In genomic region chr19:43555185-43555770, GRCh38 we compare ENCODE assay signal across 8 cellular contexts.
DNase-seq lines count a peak whose midpoint lies in the region; ATAC-seq and TF ChIP-seq lines count a peak whose summit lies in the region.

No MANE protein-coding gene starts in this region.

- peak; percentile 56 for DNase-seq in NCI-H510A treated with DMSO at 0.1 percent for 48 hours (lab: John Stamatoyannopoulos, UW)
- DNase-seq in NCI-H510A (lab: John Stamatoyannopoulos, UW) = no peak
- DNase-seq in NCI-H2029 (lab: John Stamatoyannopoulos, UW) = peak; percentile 35
- DNase-seq in WERI-Rb-1 = peak; percentile 84
- DNase-seq in brain microvascular endothelial cell = peak; percentile 68
- DNase-seq in islet precursor cell = peak; percentile 88
- DNase-seq in stimulated activated CD4-positive, alpha-beta T cell treated with anti-CD3 and anti-CD28 coated beads, Interleukin-2, amount 100 ng/mL, for 4 hours (ENCODE audit: low read depth) = peak; percentile 74

- no peak for ATAC-seq in HG03469 (IDR thresholded peaks at IDR 0.05; ENCODE audit: unreplicated experiment)

- peak; percentile 84 for TF ChIP-seq CTCF in WERI-Rb-1 (IDR thresholded peaks at IDR 0.05; ENCODE audit: low read depth, low read length)
- TF ChIP-seq CTCF in brain microvascular endothelial cell (IDR thresholded peaks at IDR 0.05; ENCODE audit: low read depth, low read length, missing control alignments) = peak; percentile 97

- H3K36me3 ChIP-seq in WERI-Rb-1 = peaks cover 57% of the 10 kb centered on the region
- H3K36me3 ChIP-seq in brain microvascular endothelial cell (replicated peaks) = peaks cover 21% of the 10 kb centered on the region

- in situ Hi-C loops in brain microvascular endothelial cell (cut with HindIII; ENCODE audit: low pct_ligation_motif_present, low sequenced_read_pairs) = no loop called here

- H3K9me3 ChIP-seq in WERI-Rb-1 (ENCODE audit: severe bottlenecking) = no peaks in the 10 kb centered on the region

- no peaks in the 10 kb centered on the region for H3K27me3 ChIP-seq in WERI-Rb-1 (ENCODE audit: insufficient read depth, low read depth, severe bottlenecking)
- no peaks in the 10 kb centered on the region for H3K27me3 ChIP-seq in brain microvascular endothelial cell (replicated peaks)

- no peak overlapping the region; the same call in 1 of the 2 replicates for H3K27ac ChIP-seq in WERI-Rb-1
- H3K27ac ChIP-seq in brain microvascular endothelial cell = no peak overlapping the region

- no peak overlapping the region for H3K4me3 ChIP-seq in WERI-Rb-1 (ENCODE audit: low read depth, low read length)
- H3K4me3 ChIP-seq in brain microvascular endothelial cell (ENCODE audit: low read depth, low read length) = no peak overlapping the region
